ENCODE assay signal across 8 cellular contexts in the genomic region with DNA sequence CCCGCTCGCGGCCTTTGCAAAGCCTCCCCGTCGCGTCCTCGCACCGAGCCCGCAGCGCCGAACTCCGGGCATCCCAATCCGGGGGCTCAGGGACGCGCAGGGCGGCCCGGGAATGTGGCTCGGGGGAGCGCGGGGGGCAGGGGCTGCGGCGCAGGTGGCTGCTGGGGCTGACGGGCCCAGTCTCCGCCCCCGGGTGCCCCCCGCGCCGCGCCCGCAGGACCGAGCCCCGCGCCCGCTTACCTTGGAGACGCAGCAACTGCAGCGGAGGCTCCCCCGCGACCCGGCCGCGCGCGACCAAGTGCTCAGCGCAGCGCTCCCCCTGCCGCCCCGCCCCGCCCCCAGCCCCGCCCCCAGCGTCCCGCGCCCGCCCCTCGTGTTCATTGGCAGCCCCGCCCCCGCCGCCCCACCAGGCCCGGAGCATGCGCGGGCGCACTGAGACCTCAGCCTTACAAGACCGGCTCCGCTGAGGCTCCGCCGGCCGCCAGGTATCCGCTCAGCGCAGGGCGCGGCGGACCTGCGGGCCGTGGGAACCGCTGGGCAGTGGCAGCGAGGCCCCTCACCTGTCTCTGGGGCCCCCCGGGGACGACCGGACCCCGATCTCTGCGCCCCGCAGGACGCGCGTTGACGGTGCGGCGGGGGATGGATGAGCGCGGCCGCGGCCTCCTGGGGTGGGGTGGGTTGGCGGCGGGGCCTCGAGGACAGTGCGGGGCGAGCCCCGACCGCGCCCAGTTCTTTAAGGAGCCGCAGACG. TPM values are rescaled to one million over a fixed set of nuclear protein-coding genes. Genes with fewer than 3 reads are reported as not detected.
DNase-seq lines count a peak whose midpoint lies in the region; ATAC-seq and TF ChIP-seq lines count a peak whose summit lies in the region.
"Not testable (repeated sequence)": the region's sequence is repeated elsewhere in the genome, so short reads cannot be mapped to it uniquely, and the experiment has no call there.

A gene with protein sequence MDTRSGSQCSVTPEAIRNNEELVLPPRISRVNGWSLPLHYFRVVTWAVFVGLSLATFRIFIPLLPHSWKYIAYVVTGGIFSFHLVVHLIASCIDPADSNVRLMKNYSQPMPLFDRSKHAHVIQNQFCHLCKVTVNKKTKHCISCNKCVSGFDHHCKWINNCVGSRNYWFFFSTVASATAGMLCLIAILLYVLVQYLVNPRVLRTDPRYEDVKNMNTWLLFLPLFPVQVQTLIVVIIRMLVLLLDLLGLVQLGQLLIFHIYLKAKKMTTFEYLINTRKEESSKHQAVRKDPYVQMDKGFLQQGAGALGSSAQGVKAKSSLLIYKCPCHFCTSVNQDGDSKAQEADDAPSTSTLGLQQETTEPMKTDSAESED (minus strand): TSS at position 302 of the 750 bp plus-strand sequence. CDS start 17,810 bp downstream, outside the sequence.

- peak within 1 kb of the TSS; percentile 74 for H2AFZ ChIP-seq in SU-DHL-6 (ENCODE audit: low read depth, low read length, severe bottlenecking)

- peaks cover 30% of the 10 kb centered on the region for H3K27me3 Mint-ChIP-seq in nephron progenitor cell (ENCODE audit: low read depth, poor library complexity)

- not testable (repeated sequence) for H4K20me1 ChIP-seq in SU-DHL-6 (ENCODE audit: low read depth, low read length)

- H3K4me3 ChIP-seq in HFF-Myc (replicated peaks; ENCODE audit: low read depth, low read length) (peak within 1 kb of the TSS; percentile 40), SU-DHL-6 (ENCODE audit: insufficient read depth, low read length, poor library complexity, severe bottlenecking) (peak within 1 kb of the TSS; percentile 52)

- DNase-seq in DMS53 treated with DMSO at 0.1 percent for 48 hours (lab: John Stamatoyannopoulos, UW; ENCODE audit: unreplicated experiment) (peak; percentile 86), NCI-H1105 (lab: John Stamatoyannopoulos, UW) (peak; percentile 91), foreskin keratinocyte (peak; percentile 32 to 50), nephron progenitor cell (peak; percentile 96)
- DNase-seq in HFF-Myc (ENCODE audit: extremely low read depth, low read depth): not testable (repeated sequence)
- peak; percentile 96 for DNase-seq in activated naive CD4-positive, alpha-beta T cell treated with anti-CD3 and anti-CD28 coated beads, Interleukin-2, amount 50 U/mL, for 16 hours
- DNase-seq in stimulated activated CD8-positive, alpha-beta memory T cell treated with anti-CD3 and anti-CD28 coated beads, Interleukin-7, amount 100 ng/mL, for 48 hours (ENCODE audit: extremely low read depth in 1 of 2, low read depth in 1 of 2): peak; percentile 84 to 87

- not testable (repeated sequence) for H3K36me3 ChIP-seq in SU-DHL-6 (ENCODE audit: low read length)

- not testable (repeated sequence) for H3K27me3 ChIP-seq in SU-DHL-6 (ENCODE audit: low read length); foreskin keratinocyte

- not testable (repeated sequence) for H3K27ac Mint-ChIP-seq in nephron progenitor cell

- H3K4me3 Mint-ChIP-seq in nephron progenitor cell: peak within 1 kb of the TSS; percentile 76

- H3K27ac ChIP-seq in SU-DHL-6 (ENCODE audit: low read depth, low read length); foreskin keratinocyte: not testable (repeated sequence)

- not testable (repeated sequence) for H3K4me1 Mint-ChIP-seq in nephron progenitor cell

- TF ChIP-seq CTCF in HFF-Myc (IDR thresholded peaks at IDR 0.05; ENCODE audit: low read depth, low read length, missing control alignments); SU-DHL-6 (IDR thresholded peaks at IDR 0.05; ENCODE audit: insufficient read depth, low read length, poor library complexity, severe bottlenecking); foreskin keratinocyte (conservative IDR thresholded peaks at IDR 0.05); nephron progenitor cell (IDR thresholded peaks at IDR 0.05): not testable (repeated sequence)

- peaks cover 18% of the 10 kb centered on the region for H3K36me3 Mint-ChIP-seq in nephron progenitor cell (ENCODE audit: low read depth)

- H3K9me3 ChIP-seq in SU-DHL-6 (ENCODE audit: insufficient read depth, low read length): not testable (repeated sequence)

- ATAC-seq in foreskin keratinocyte: peak; percentile 71

- not testable (repeated sequence) for H3K9me2 ChIP-seq in SU-DHL-6 (replicated peaks; ENCODE audit: insufficient read depth, low read length)

- H3K79me2 ChIP-seq in SU-DHL-6 (ENCODE audit: insufficient read depth, low read length): not testable (repeated sequence)

- H3K4me1 ChIP-seq in foreskin keratinocyte: not testable (repeated sequence)

- not testable (repeated sequence) for H3F3A ChIP-seq in SU-DHL-6 (ENCODE audit: insufficient read depth)

- H3K9ac ChIP-seq in SU-DHL-6 (ENCODE audit: low read length): peak within 1 kb of the TSS; percentile 43

- peak within 1 kb of the TSS; percentile 57 for H3K4me2 ChIP-seq in SU-DHL-6 (ENCODE audit: low read depth, low read length, poor library complexity, severe bottlenecking)

- peaks cover 18% of the 10 kb centered on the region for H3K9me3 Mint-ChIP-seq in nephron progenitor cell

RNA-seq across cellular contexts. Expression of the gene that starts here (rescaled TPM):
- total RNA-seq in foreskin keratinocyte: 0.14 TPM in 1 of 2 replicates, not detected in the other
- polyA plus RNA-seq in foreskin keratinocyte: 0.04 TPM in 1 of 2 replicates, not detected in the other

Comparison
In these comparisons a context has a peak if more than half of its experiments do, and no peak if none do; other contexts are left out.
1. Peak in DNase-seq and ATAC-seq in foreskin keratinocyte; RNA of the gene not detected or under 1 TPM.